ENCODE assay signal across 11 cellular contexts in the genomic region with DNA sequence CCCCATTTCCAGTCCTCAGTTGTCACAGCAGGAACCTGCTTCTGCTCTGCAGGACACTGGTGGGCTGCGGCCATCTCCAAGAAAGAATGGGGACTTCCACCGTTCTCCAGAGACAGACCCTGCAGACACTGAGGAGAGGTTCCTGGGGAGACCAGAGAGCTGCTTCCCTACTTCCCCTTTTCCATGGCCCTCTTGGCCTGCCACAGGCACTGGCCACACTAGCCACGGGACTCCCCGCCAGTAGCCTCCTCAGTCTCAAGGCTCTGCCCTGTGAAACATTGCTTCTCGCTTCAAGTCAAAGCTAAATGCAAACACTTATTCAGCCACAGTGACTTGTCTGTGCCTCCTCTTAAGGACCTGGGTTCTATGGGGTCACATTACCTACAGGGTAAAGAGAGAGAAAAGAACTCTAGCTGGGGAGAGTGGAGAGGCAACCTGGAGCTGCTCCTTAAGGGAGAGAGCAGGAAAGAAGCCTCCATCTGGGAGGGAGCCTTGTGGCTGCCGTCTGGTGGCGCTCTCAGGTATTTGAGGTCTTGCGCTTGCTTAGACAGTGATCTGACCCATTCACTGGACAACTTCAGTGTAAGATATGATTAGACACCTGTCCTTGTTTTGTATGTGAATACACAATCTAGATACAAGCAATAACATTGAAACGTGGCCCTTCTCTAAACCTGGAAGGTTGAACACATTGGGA. TPM values are rescaled to one million over a fixed set of nuclear protein-coding genes. Genes with fewer than 3 reads are reported as not detected.
A peak's percentile ranks its signal among the peaks of the same experiment; 100 is the strongest.
DNase-seq lines count a peak whose midpoint lies in the region; ATAC-seq and TF ChIP-seq lines count a peak whose summit lies in the region.
"Had no signal": no experiment of that assay in that cellular context is flagged by ENCODE, and none has a peak within 500 bp of the region (broad histone marks: within the 10 kb centered on the region; RNA-seq: fewer than 3 reads in every experiment).

No MANE protein-coding gene starts in this region.

- H3K27me3 Mint-ChIP-seq in activated B cell treated with CpG ODN at 0.5 μM for 24 hours (peaks cover 27% of the 10 kb centered on the region), neural progenitor cell (ENCODE audit: insufficient read depth, low read depth) (peaks cover 11% of the 10 kb centered on the region)
- peaks cover 32% of the 10 kb centered on the region for H3K27me3 Mint-ChIP-seq in stimulated activated naive CD8-positive, alpha-beta T cell treated with anti-CD3 and anti-CD28 coated beads, Interleukin-15, amount 100 ng/mL, for 72 hours
- peaks cover 48% of the 10 kb centered on the region for H3K27me3 Mint-ChIP-seq in stimulated activated memory B cell treated with anti-CD40 and anti-IgM and Interleukin-4, amounts not matched to agents 10 μg/mL and 1 μg/mL and 100 μg/mL, for 72 hours

- no peaks in the 10 kb centered on the region for H3F3A ChIP-seq in neural progenitor cell (ENCODE audit: low read depth)

- H3K4me1 ChIP-seq in neural progenitor cell = peaks cover 11% of the 10 kb centered on the region

- no peaks in the 10 kb centered on the region for H3K9me3 ChIP-seq in neural progenitor cell (ENCODE audit: low read depth)

- no peaks in the 10 kb centered on the region for H3K79me2 ChIP-seq in neural progenitor cell (ENCODE audit: low read depth)

- no peak overlapping the region for H3K27ac ChIP-seq in neural progenitor cell

- H3K9ac ChIP-seq in neural progenitor cell = no peak overlapping the region

- peaks cover 5% of the 10 kb centered on the region for H3K4me1 Mint-ChIP-seq in activated B cell treated with CpG ODN at 0.5 μM for 24 hours
- peaks cover 25% of the 10 kb centered on the region for H3K4me1 Mint-ChIP-seq in neural progenitor cell
- peaks cover 68% of the 10 kb centered on the region for H3K4me1 Mint-ChIP-seq in stimulated activated naive CD8-positive, alpha-beta T cell treated with anti-CD3 and anti-CD28 coated beads, Interleukin-15, amount 100 ng/mL, for 72 hours
- peaks cover 6% of the 10 kb centered on the region for H3K4me1 Mint-ChIP-seq in stimulated activated memory B cell treated with anti-CD40 and anti-IgM and Interleukin-4, amounts not matched to agents 10 μg/mL and 1 μg/mL and 100 μg/mL, for 72 hours

- H3K4me3 Mint-ChIP-seq in activated B cell treated with CpG ODN at 0.5 μM for 24 hours (no peak overlapping the region), neural progenitor cell (no peak overlapping the region)
- no peak overlapping the region for H3K4me3 Mint-ChIP-seq in stimulated activated naive CD8-positive, alpha-beta T cell treated with anti-CD3 and anti-CD28 coated beads, Interleukin-15, amount 100 ng/mL, for 72 hours
- no peak overlapping the region for H3K4me3 Mint-ChIP-seq in stimulated activated memory B cell treated with anti-CD40 and anti-IgM and Interleukin-4, amounts not matched to agents 10 μg/mL and 1 μg/mL and 100 μg/mL, for 72 hours

- no peaks in the 10 kb centered on the region for H3K36me3 ChIP-seq in neural progenitor cell

- intact Hi-C loops in activated B cell treated with CpG ODN at 0.5 μM for 24 hours (cut with micrococcal nuclease) = loop anchor here (1.0 to 10.0 kb wide), 3 partner anchors 22 to 253 kb away; partner anchors contain the start of gene KCNJ10

- no peak overlapping the region for H2AFZ ChIP-seq in neural progenitor cell (replicated peaks)

- H4K20me1 ChIP-seq in neural progenitor cell (ENCODE audit: low read depth) = no peaks in the 10 kb centered on the region

- TF ChIP-seq CTCF in activated B cell treated with CpG ODN at 0.5 μM for 24 hours (IDR thresholded peaks at IDR 0.05) (no peak), neural progenitor cell (IDR thresholded peaks at IDR 0.05) (peak; percentile 21)

- POLR2A ChIA-PET in activated B cell treated with CpG ODN at 0.5 μM for 24 hours (lab: Charles Lee) = no interaction called here

- H3K27me3 ChIP-seq in neural progenitor cell = no peaks in the 10 kb centered on the region

- DNase-seq in DMS79 treated with DMSO at 0.1 percent for 48 hours (lab: John Stamatoyannopoulos, UW) (peak; percentile 16), DMS79 (lab: John Stamatoyannopoulos, UW) (no peak), NAMALWA (ENCODE audit: low spot score) (peak; percentile 76), activated B cell treated with CpG ODN at 0.5 μM for 24 hours (no peak), neural progenitor cell (ENCODE audit: low spot score) (peak; percentile 12)
- no peak for DNase-seq in stimulated activated naive CD8-positive, alpha-beta T cell treated with anti-CD3 and anti-CD28 coated beads, Interleukin-15, amount 100 ng/mL, for 72 hours
- DNase-seq: activated CD4-positive, alpha-beta T cell treated with anti-CD3 and anti-CD28 coated beads, Interleukin-2, amount 50 U/mL, for 4 hours had no signal

- H3K27ac Mint-ChIP-seq in activated B cell treated with CpG ODN at 0.5 μM for 24 hours (no peak overlapping the region), neural progenitor cell (no peak overlapping the region)
- peak overlapping the region in 1 of 2 donors; percentile 37 for H3K27ac Mint-ChIP-seq in stimulated activated naive CD8-positive, alpha-beta T cell treated with anti-CD3 and anti-CD28 coated beads, Interleukin-15, amount 100 ng/mL, for 72 hours
- H3K27ac Mint-ChIP-seq in stimulated activated memory B cell treated with anti-CD40 and anti-IgM and Interleukin-4, amounts not matched to agents 10 μg/mL and 1 μg/mL and 100 μg/mL, for 72 hours = no peak overlapping the region

- no peaks in the 10 kb centered on the region for H3K36me3 Mint-ChIP-seq in activated B cell treated with CpG ODN at 0.5 μM for 24 hours (ENCODE audit: low read depth)
- H3K36me3 Mint-ChIP-seq in neural progenitor cell = no peaks in the 10 kb centered on the region
- no peaks in the 10 kb centered on the region for H3K36me3 Mint-ChIP-seq in stimulated activated memory B cell treated with anti-CD40 and anti-IgM and Interleukin-4, amounts not matched to agents 10 μg/mL and 1 μg/mL and 100 μg/mL, for 72 hours

- H3K4me3 ChIP-seq in neural progenitor cell = no peak overlapping the region

- ATAC-seq in activated B cell treated with CpG ODN at 0.5 μM for 24 hours (ENCODE audit: low read depth) (peak; percentile 50), HG03039 (IDR thresholded peaks at IDR 0.05; ENCODE audit: unreplicated experiment) (no peak)
- ATAC-seq in stimulated activated naive CD8-positive, alpha-beta T cell treated with anti-CD3 and anti-CD28 coated beads, Interleukin-15, amount 100 ng/mL, for 72 hours = no peak
- ATAC-seq in stimulated activated memory B cell treated with anti-CD40 and anti-IgM and Interleukin-4, amounts not matched to agents 10 μg/mL and 1 μg/mL and 100 μg/mL, for 72 hours = no peak

- CTCF ChIA-PET in activated B cell treated with CpG ODN at 0.5 μM for 24 hours (lab: Charles Lee) = interaction anchor here (1.1 to 2.6 kb wide), 5 partner anchors 20 to 186 kb away, joined by 3 to 8 read pairs (median 5); no protein-coding TSS in a partner anchor

- no peak overlapping the region for H3K4me2 ChIP-seq in neural progenitor cell

- H3K9me3 Mint-ChIP-seq in activated B cell treated with CpG ODN at 0.5 μM for 24 hours (no peaks in the 10 kb centered on the region), neural progenitor cell (no peaks in the 10 kb centered on the region)
- no peaks in the 10 kb centered on the region for H3K9me3 Mint-ChIP-seq in stimulated activated naive CD8-positive, alpha-beta T cell treated with anti-CD3 and anti-CD28 coated beads, Interleukin-15, amount 100 ng/mL, for 72 hours
- no peaks in the 10 kb centered on the region for H3K9me3 Mint-ChIP-seq in stimulated activated memory B cell treated with anti-CD40 and anti-IgM and Interleukin-4, amounts not matched to agents 10 μg/mL and 1 μg/mL and 100 μg/mL, for 72 hours

RNA-seq across cellular contexts. Expression of gene SLAMF8, which starts 5.4 kb away (rescaled TPM):
- total RNA-seq in activated B cell treated with CpG ODN at 0.5 μM for 24 hours = 0.27 TPM in 2 replicates
- total RNA-seq in neural progenitor cell (ENCODE audit: low replicate concordance) = not detected in 2 replicates
- total RNA-seq: A673, NCI-H460 had no signal

RNA-seq across cellular contexts. Expression of gene FCRL6, which starts 19.2 kb away (rescaled TPM):
- total RNA-seq in activated B cell treated with CpG ODN at 0.5 μM for 24 hours = not detected in 2 replicates
- not detected in 2 replicates for total RNA-seq in neural progenitor cell (ENCODE audit: low replicate concordance)
- total RNA-seq: NCI-H460 had no signal

RNA-seq across cellular contexts. Expression of gene DUSP23, which starts 40.6 kb away (rescaled TPM):
- total RNA-seq in activated B cell treated with CpG ODN at 0.5 μM for 24 hours = 15.5 and 15.7 TPM in 2 replicates
- total RNA-seq in neural progenitor cell (ENCODE audit: low replicate concordance) = 3.1 and 19.8 TPM in 2 replicates

RNA-seq across cellular contexts. Expression of gene VSIG8, which starts 41.1 kb away (rescaled TPM):
- not detected in 2 replicates for total RNA-seq in activated B cell treated with CpG ODN at 0.5 μM for 24 hours
- total RNA-seq in neural progenitor cell (ENCODE audit: low replicate concordance) = not detected in 2 replicates
- total RNA-seq: A673 had no signal

Comparison
In these comparisons a context has a peak if more than half of its experiments do, and no peak if none do; other contexts are left out.
1. DNase-seq: peak in DMS79 treated with DMSO at 0.1 percent for 48 hours (single experiment), NAMALWA (single experiment) and neural progenitor cell (single experiment); none in DMS79 (single experiment), activated B cell treated with CpG ODN at 0.5 μM for 24 hours (single experiment) and stimulated activated naive CD8-positive, alpha-beta T cell treated with anti-CD3 and anti-CD28 coated beads, Interleukin-15, amount 100 ng/mL, for 72 hours (0 of 2).